In the genomic region with DNA sequence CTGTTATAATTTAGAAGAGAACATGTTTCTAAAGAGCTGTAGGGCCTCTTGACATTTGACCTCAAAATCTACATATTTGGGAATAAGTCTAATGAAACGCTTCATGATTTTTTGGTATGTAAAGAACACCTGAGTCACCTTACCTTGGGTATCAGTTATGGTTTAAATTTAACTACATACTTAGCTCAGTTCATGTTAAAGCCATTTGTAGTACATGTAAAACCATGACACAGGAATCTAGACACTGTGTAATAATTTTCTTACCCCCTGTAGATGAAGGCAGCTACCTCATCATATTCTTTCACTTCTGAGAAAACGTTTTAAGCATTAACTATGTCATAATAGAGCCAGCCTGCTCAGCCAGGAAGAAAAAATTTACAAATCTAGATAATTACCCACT, we compare ENCODE assay signal across 24 cellular contexts.
"Had no signal": no experiment of that assay in that cellular context is flagged by ENCODE, and none has a peak within 500 bp of the region (broad histone marks: within the 10 kb centered on the region; RNA-seq: fewer than 3 reads in every experiment).

No MANE protein-coding gene starts in this region.

- H3K27ac ChIP-seq: PC-9, RWPE1, SJCRH30 had no signal

- ATAC-seq: Panc1, Right ventricle myocardium inferior had no signal

- H3K9me3 ChIP-seq: MG63, SJCRH30, SK-N-SH had no signal

- H3K4me3 ChIP-seq: MG63, PC-9, SJCRH30 had no signal

- H3K9ac ChIP-seq: SK-N-SH had no signal

- DNase-seq: Kasumi-1, MG63, NCI-H1048, NCI-H1436, NCI-H1694 treated with DMSO at 0.1 percent for 48 hours, NCI-H187 treated with DMSO at 0.1 percent for 48 hours, NCI-H2081, NCI-H2171 treated with DMSO at 0.1 percent for 48 hours, NCI-H2227 treated with DMSO at 0.1 percent for 48 hours, NCI-H446, NCI-H510A treated with DMSO at 0.1 percent for 48 hours, NCI-H524 treated with DMSO at 0.1 percent for 48 hours, NCI-H526 treated with DMSO at 0.1 percent for 48 hours, NCI-H748 treated with DMSO at 0.1 percent for 48 hours, NCI-H82, PC-9, SIG-M5, SJCRH30, SK-N-SH, SW 1271, T-helper 1 cell had no signal

- H3K36me3 ChIP-seq: MG63, SJCRH30 had no signal
